In the genomic region with DNA sequence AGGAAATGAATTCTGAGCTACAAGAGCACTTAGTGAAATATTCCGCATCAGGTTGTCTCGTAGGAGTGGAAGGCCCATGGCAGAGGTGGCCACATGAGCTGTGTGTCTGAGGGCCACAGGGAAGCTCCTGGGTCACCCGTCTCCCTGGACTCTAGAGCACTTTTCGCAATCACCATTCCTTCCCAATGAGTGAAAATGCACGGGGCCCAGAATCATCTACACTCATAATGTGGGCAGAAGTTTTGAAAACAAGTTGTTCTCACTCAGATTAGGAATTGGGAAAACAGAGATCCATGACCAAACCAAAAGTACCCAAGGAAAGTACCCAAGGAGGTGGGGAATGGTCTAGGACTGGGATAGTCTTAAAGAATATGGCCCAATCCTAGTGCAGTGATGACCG, we compare ENCODE assay signal across 1 cellular context.
TF ChIP-seq lines count a peak whose summit lies in the region.

No MANE protein-coding gene starts in this region.

TF ChIP-seq in IMR-90, 13 proteins besides CTCF, POLR2A, EP300 and RAD21:
- TF ChIP-seq CEBPB (IDR thresholded peaks at IDR 0.05; ENCODE audit: low read depth, low read length) (peak; percentile 33; the same call in 1 of the 2 replicates), RCOR1 (IDR thresholded peaks at IDR 0.05; ENCODE audit: insufficient replicate concordance, low read length) (no peak)
TF ChIP-seq in IMR-90: peak in this region for 1.
